ENCODE assay signal across 19 cellular contexts in genomic region chr3:112130638-112130993, GRCh38. TPM values are rescaled to one million over a fixed set of nuclear protein-coding genes. Genes with fewer than 3 reads are reported as not detected.
DNase-seq lines count a peak whose midpoint lies in the region; ATAC-seq and TF ChIP-seq lines count a peak whose summit lies in the region.
"Had no signal": no experiment of that assay in that cellular context is flagged by ENCODE, and none has a peak within 500 bp of the region (broad histone marks: within the 10 kb centered on the region; RNA-seq: fewer than 3 reads in every experiment).

No MANE protein-coding gene starts in this region.

- H3K27me3 Mint-ChIP-seq in activated CD4-positive, alpha-beta T cell treated with anti-CD3 and anti-CD28 coated beads, Interleukin-2, amount 10 ng/mL, durations not matched to agents 7 days and 5 days = no peaks in the 10 kb centered on the region
- no peaks in the 10 kb centered on the region for H3K27me3 Mint-ChIP-seq in memory B cell

- no peaks in the 10 kb centered on the region for H3K9me3 ChIP-seq in DOHH2 (ENCODE audit: control insufficient read depth, insufficient read depth, low read length)
- H3K9me3 ChIP-seq in thyroid gland = no peaks in the 10 kb centered on the region
- H3K9me3 ChIP-seq: psoas muscle had no signal

- H3K36me3 Mint-ChIP-seq in activated CD4-positive, alpha-beta T cell treated with anti-CD3 and anti-CD28 coated beads, Interleukin-2, amount 10 ng/mL, durations not matched to agents 7 days and 5 days (ENCODE audit: low read depth) = peaks cover 34% of the 10 kb centered on the region
- H3K36me3 Mint-ChIP-seq in memory B cell = peaks cover 6% of the 10 kb centered on the region
- H3K36me3 Mint-ChIP-seq: CD14-positive monocyte had no signal

- no peaks in the 10 kb centered on the region for H3K9me3 Mint-ChIP-seq in activated CD4-positive, alpha-beta T cell treated with anti-CD3 and anti-CD28 coated beads, Interleukin-2, amount 10 ng/mL, durations not matched to agents 7 days and 5 days
- H3K9me3 Mint-ChIP-seq in memory B cell = no peaks in the 10 kb centered on the region
- H3K9me3 Mint-ChIP-seq: CD14-positive monocyte, endodermal cell, nephron progenitor cell had no signal

- ATAC-seq in memory B cell (ENCODE audit: low read depth) = no peak
- ATAC-seq in GM18870 (IDR thresholded peaks at IDR 0.05; ENCODE audit: unreplicated experiment) = no peak
- ATAC-seq: psoas muscle had no signal

- peaks cover 88% of the 10 kb centered on the region for H3F3A ChIP-seq in DOHH2 (ENCODE audit: control insufficient read depth, insufficient read depth)

- POLR2A ChIA-PET in activated CD4-positive, alpha-beta T cell treated with anti-CD3 and anti-CD28 coated beads, Interleukin-2, amount 10 ng/mL, durations not matched to agents 7 days and 5 days (lab: Charles Lee) = no interaction called here

- H3K36me3 ChIP-seq in DOHH2 (ENCODE audit: control insufficient read depth, low read length) (peaks cover 73% of the 10 kb centered on the region), thyroid gland (no peaks in the 10 kb centered on the region)

- H3K4me2 ChIP-seq in DOHH2 (ENCODE audit: low read length) = peak overlapping the region; percentile 97

- H3K27me3 ChIP-seq in DOHH2 (ENCODE audit: control insufficient read depth, low read length) (no peaks in the 10 kb centered on the region), thyroid gland (no peaks in the 10 kb centered on the region)

- peaks cover 92% of the 10 kb centered on the region for H3K4me1 Mint-ChIP-seq in activated CD4-positive, alpha-beta T cell treated with anti-CD3 and anti-CD28 coated beads, Interleukin-2, amount 10 ng/mL, durations not matched to agents 7 days and 5 days
- H3K4me1 Mint-ChIP-seq in memory B cell = peaks cover 54% of the 10 kb centered on the region

- peak; percentile 48 for TF ChIP-seq POLR2A in Raji (IDR thresholded peaks at IDR 0.05; ENCODE audit: insufficient read depth, low read depth, low read length)
- no peak for TF ChIP-seq POLR2A in thyroid gland (IDR thresholded peaks at IDR 0.05)

- WGBS in thyroid gland, 2 donors = 88 to 98% methylated on average over 3 of the region's 3 CpGs

- H3K27ac Mint-ChIP-seq in activated CD4-positive, alpha-beta T cell treated with anti-CD3 and anti-CD28 coated beads, Interleukin-2, amount 10 ng/mL, durations not matched to agents 7 days and 5 days = peak overlapping the region; percentile 22
- H3K27ac Mint-ChIP-seq in memory B cell = peak overlapping the region; percentile 95
- H3K27ac Mint-ChIP-seq: endodermal cell had no signal

- no peak overlapping the region for H3K4me3 Mint-ChIP-seq in activated CD4-positive, alpha-beta T cell treated with anti-CD3 and anti-CD28 coated beads, Interleukin-2, amount 10 ng/mL, durations not matched to agents 7 days and 5 days
- peak overlapping the region; percentile 32 for H3K4me3 Mint-ChIP-seq in memory B cell
- H3K4me3 Mint-ChIP-seq: CD14-positive monocyte, endodermal cell, nephron progenitor cell had no signal

- no peaks in the 10 kb centered on the region for H3K9me2 ChIP-seq in DOHH2 (replicated peaks; ENCODE audit: control insufficient read depth, low read length)

- H3K4me1 ChIP-seq in DOHH2 (ENCODE audit: control insufficient read depth, low read length) (peaks cover 76% of the 10 kb centered on the region), thyroid gland (no peaks in the 10 kb centered on the region)
- H3K4me1 ChIP-seq: psoas muscle had no signal

- H3K4me3 ChIP-seq in DOHH2 (ENCODE audit: low read length) (peak overlapping the region; percentile 93), thyroid gland (replicated peaks in 1 of 3) (no peak overlapping the region)
- H3K4me3 ChIP-seq: psoas muscle had no signal

- no peak for DNase-seq in activated CD4-positive, alpha-beta T cell treated with anti-CD3 and anti-CD28 coated beads, Interleukin-2, amount 10 ng/mL, durations not matched to agents 7 days and 5 days
- no peak for DNase-seq in activated CD4-positive, alpha-beta T cell treated with anti-CD3 and anti-CD28 coated beads for 1 hour
- DNase-seq in memory B cell (ENCODE audit: low spot score in 2 of 2) (no peak), thyroid gland (no peak), mesenteric fat pad (ENCODE audit: low spot score) (no peak)
- DNase-seq: DMS79 treated with DMSO at 0.1 percent for 48 hours; endodermal cell; IMR-90; NCI-H526; nephron progenitor cell; psoas muscle; SIG-M5; stimulated activated CD4-positive, alpha-beta T cell treated with anti-CD3 and anti-CD28 coated beads, Interleukin-12 subunit alpha, Interleukin-12 subunit beta, amount 100 ng/mL, for 4 hours; stimulated activated naive CD4-positive, alpha-beta T cell treated with Interleukin-2 at 50 U/mL for 16 hours had no signal

- CTCF ChIA-PET in activated CD4-positive, alpha-beta T cell treated with anti-CD3 and anti-CD28 coated beads, Interleukin-2, amount 10 ng/mL, durations not matched to agents 7 days and 5 days (lab: Charles Lee) = no interaction called here

- intact Hi-C loops in thyroid gland (cut with DNase I) = no loop called here

- peaks cover 96% of the 10 kb centered on the region for H3K79me2 ChIP-seq in DOHH2 (ENCODE audit: control insufficient read depth, low read length)

- TF ChIP-seq CTCF in DOHH2 (IDR thresholded peaks at IDR 0.05; ENCODE audit: low read depth, low read length, poor library complexity, severe bottlenecking) (no peak), thyroid gland (IDR thresholded peaks at IDR 0.05) (no peak)

- no peaks in the 10 kb centered on the region for H4K20me1 ChIP-seq in DOHH2 (ENCODE audit: control insufficient read depth, insufficient read depth, low read depth, low read length)

- peak overlapping the region; percentile 99 for H3K27ac ChIP-seq in DOHH2 (ENCODE audit: low read depth, low read length)
- H3K27ac ChIP-seq in thyroid gland = no peak overlapping the region
- H3K27ac ChIP-seq: psoas muscle had no signal

RNA-seq across cellular contexts. Expression of gene GCSAM, which starts 2.4 kb away (rescaled TPM):
- 1 to 10 TPM; 9.3 to 9.9 TPM for total RNA-seq in activated CD4-positive, alpha-beta T cell treated with anti-CD3 and anti-CD28 coated beads, Interleukin-2, amount 10 ng/mL, durations not matched to agents 7 days and 5 days
- total RNA-seq in thyroid gland = under 1 TPM in 2 of 4 donors, not detected in 2; 0.33 to 0.40 TPM
- total RNA-seq in mesenteric fat pad = not detected
- total RNA-seq: endodermal cell, IMR-90, lung microvascular endothelial cell, psoas muscle had no signal

RNA-seq across cellular contexts. Expression of gene C3orf52, which starts 44.4 kb away (rescaled TPM):
- total RNA-seq in activated CD4-positive, alpha-beta T cell treated with anti-CD3 and anti-CD28 coated beads, Interleukin-2, amount 10 ng/mL, durations not matched to agents 7 days and 5 days = 1 to 10 TPM; 9.2 to 9.5 TPM
- total RNA-seq in thyroid gland = 10 to 100 TPM; 32.0 to 62.9 (median 45.9) TPM
- 3.6 TPM for total RNA-seq in mesenteric fat pad

Comparison
In these comparisons a context has a peak if more than half of its experiments do, and no peak if none do; other contexts are left out.
1. RNA of gene GCSAM, which starts 2.4 kb away (total RNA-seq): 9.3 to 9.9 TPM in activated CD4-positive, alpha-beta T cell treated with anti-CD3 and anti-CD28 coated beads, Interleukin-2, amount 10 ng/mL, durations not matched to agents 7 days and 5 days; 0.33 to 0.40 TPM in thyroid gland and not detected in mesenteric fat pad (single experiment); every median in the first group is over 4 times any median in the second.